ENCODE assay signal across 1 cellular context in genomic region chr11:123233280-123233977, GRCh38.
TF ChIP-seq lines count a peak whose summit lies in the region.

No MANE protein-coding gene starts in this region.

TF ChIP-seq in GM23338, 12 proteins besides CTCF, POLR2A, EP300 and RAD21 (continued from another document):
- no peak for TF ChIP-seq ZNF462 (CRISPR knock-in tag; IDR thresholded peaks at IDR 0.05)
- no peak for TF ChIP-seq CREB1 (CRISPR knock-in tag; IDR thresholded peaks at IDR 0.05; ENCODE audit: low read depth)
- TF ChIP-seq STAT1 (IDR thresholded peaks at IDR 0.05; ENCODE audit: unreplicated experiment): no peak
- no peak for TF ChIP-seq ZNF114 (CRISPR knock-in tag; IDR thresholded peaks at IDR 0.05)
- no peak for TF ChIP-seq EZH2phosphoT487 (IDR thresholded peaks at IDR 0.05; ENCODE audit: unreplicated experiment)
